ENCODE assay signal across 1 cellular context in the genomic region with DNA sequence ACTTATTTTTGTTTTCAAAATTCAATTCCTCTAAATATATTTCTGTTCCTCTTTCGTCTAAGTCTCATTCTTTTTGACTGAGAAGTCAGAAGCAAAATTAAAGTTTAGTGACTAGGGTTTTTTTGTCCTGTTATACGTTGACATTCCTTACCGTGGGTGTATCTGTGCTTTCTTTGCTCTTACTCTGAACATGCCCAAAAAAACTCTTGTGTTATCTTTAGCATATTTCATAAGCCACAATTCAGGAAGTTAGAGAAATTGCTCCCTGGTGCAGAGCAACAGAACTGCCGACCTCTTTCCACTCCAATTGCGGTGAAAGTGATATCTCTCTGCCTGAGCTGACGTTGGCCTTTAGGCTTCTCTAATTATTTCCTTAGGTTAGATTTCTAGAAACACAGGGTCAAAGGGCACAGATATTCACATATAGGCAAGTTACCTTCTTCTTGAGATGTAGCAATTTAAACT.
TF ChIP-seq lines count a peak whose summit lies in the region.

No MANE protein-coding gene starts in this region.

TF ChIP-seq in IMR-90, 13 proteins besides CTCF, POLR2A, EP300 and RAD21 (continued from another document):
- TF ChIP-seq, protein P1, sequence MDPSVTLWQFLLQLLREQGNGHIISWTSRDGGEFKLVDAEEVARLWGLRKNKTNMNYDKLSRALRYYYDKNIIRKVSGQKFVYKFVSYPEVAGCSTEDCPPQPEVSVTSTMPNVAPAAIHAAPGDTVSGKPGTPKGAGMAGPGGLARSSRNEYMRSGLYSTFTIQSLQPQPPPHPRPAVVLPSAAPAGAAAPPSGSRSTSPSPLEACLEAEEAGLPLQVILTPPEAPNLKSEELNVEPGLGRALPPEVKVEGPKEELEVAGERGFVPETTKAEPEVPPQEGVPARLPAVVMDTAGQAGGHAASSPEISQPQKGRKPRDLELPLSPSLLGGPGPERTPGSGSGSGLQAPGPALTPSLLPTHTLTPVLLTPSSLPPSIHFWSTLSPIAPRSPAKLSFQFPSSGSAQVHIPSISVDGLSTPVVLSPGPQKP (IDR thresholded peaks at IDR 0.05; ENCODE audit: borderline replicate concordance, low read depth, low read length): no peak
- TF ChIP-seq MXI1 (IDR thresholded peaks at IDR 0.05; ENCODE audit: borderline replicate concordance, low read depth, low read length): no peak
- no peak for TF ChIP-seq NFE2L2 (IDR thresholded peaks at IDR 0.05; ENCODE audit: low read depth, low read length)
- TF ChIP-seq BHLHE40 (IDR thresholded peaks at IDR 0.05; ENCODE audit: low read depth, low read length): no peak
- no peak for TF ChIP-seq USF2 (IDR thresholded peaks at IDR 0.05; ENCODE audit: low read depth, low read length)
